1 cellular context compared by ENCODE assay signal in genomic region chr10:5953676-5954075, GRCh38.
TF ChIP-seq lines count a peak whose summit lies in the region.

No MANE protein-coding gene starts in this region.

TF ChIP-seq in IMR-90, 13 proteins besides CTCF, POLR2A, EP300 and RAD21 (continued from another document):
- TF ChIP-seq NFE2L2 (IDR thresholded peaks at IDR 0.05; ENCODE audit: low read depth, low read length) (no peak), ELK1 (IDR thresholded peaks at IDR 0.05; ENCODE audit: borderline replicate concordance, low read depth, low read length) (no peak), BHLHE40 (IDR thresholded peaks at IDR 0.05; ENCODE audit: low read depth, low read length) (no peak), MXI1 (IDR thresholded peaks at IDR 0.05; ENCODE audit: borderline replicate concordance, low read depth, low read length) (no peak)
- TF ChIP-seq, protein P1, sequence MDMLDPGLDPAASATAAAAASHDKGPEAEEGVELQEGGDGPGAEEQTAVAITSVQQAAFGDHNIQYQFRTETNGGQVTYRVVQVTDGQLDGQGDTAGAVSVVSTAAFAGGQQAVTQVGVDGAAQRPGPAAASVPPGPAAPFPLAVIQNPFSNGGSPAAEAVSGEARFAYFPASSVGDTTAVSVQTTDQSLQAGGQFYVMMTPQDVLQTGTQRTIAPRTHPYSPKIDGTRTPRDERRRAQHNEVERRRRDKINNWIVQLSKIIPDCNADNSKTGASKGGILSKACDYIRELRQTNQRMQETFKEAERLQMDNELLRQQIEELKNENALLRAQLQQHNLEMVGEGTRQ (IDR thresholded peaks at IDR 0.05; ENCODE audit: low read depth, low read length) = no peak
TF ChIP-seq in IMR-90: peak in this region for 0.
